ENCODE assay signal across 33 cellular contexts in the genomic region with DNA sequence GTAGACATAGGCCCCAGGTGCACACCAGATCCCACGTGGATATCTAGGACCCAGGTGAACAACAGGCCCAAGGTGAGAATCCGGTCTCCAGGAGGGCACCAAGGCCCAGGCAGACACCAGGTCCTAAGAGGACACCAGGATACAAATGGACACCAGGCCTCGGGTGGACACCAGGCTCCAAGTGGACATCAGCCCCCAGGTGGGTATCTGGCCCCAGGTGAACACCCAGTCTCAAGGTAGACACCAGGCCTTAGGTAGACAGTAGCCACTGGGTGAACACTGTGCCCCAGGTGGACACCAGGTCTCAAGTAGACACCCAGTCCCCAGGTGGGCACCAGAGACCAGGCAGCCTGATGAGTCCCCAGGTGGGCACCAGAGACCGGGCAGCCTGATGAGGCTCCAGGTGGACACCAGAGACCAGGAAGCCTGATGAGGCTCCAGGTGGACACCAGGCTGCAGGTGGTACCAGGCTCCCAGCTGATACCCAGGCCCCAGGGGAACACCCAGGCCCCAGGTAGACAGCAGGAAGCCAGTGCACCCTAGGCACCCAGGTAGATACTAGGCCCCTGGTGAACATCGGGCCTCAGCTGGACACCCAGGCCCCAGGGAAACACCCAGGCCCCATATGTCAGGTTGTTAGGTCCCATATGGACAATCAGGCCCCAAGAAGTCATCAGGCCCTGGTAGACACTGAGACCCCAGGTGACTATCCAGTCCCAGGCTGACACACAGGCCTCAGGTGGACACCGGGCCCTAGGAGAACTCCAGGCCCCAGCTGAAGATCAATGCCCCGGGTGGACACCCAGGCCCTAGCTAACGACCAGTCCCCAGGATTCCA.
"Had no signal": no experiment of that assay in that cellular context is flagged by ENCODE, and none has a peak within 500 bp of the region (broad histone marks: within the 10 kb centered on the region; RNA-seq: fewer than 3 reads in every experiment).

No MANE protein-coding gene starts in this region.

- H3K27ac ChIP-seq: heart right ventricle, left lung, lower lobe of right lung, neutrophil, ovary, prostate gland, sigmoid colon, spleen, stomach, testis, thyroid gland, vagina had no signal

- FAIRE-seq: kidney, small intestine had no signal

- H3K27ac Mint-ChIP-seq: nephron; stimulated activated naive B cell treated with anti-CD40 and anti-IgM and Interleukin-4, amounts not matched to agents 10 μg/mL and 1 μg/mL and 100 μg/mL, for 72 hours had no signal

- H3K36me3 Mint-ChIP-seq: naive thymus-derived CD8-positive, alpha-beta T cell; stimulated activated naive B cell treated with anti-CD40 and anti-IgM and Interleukin-4, amounts not matched to agents 10 μg/mL and 1 μg/mL and 100 μg/mL, for 72 hours had no signal

- ATAC-seq: heart right ventricle; left colon; left lung; lower lobe of right lung; mucosa of descending colon; naive thymus-derived CD8-positive, alpha-beta T cell; right cardiac atrium; stimulated activated naive B cell treated with anti-CD40 and anti-IgM and Interleukin-4, amounts not matched to agents 10 μg/mL and 1 μg/mL and 100 μg/mL, for 72 hours; stimulated activated naive CD8-positive, alpha-beta T cell treated with anti-CD3 and anti-CD28 coated beads, Interleukin-15, Interleukin-2, amounts not matched to agents 100 U/mL and 50 U/mL, for 24 hours had no signal

- H3K9me3 ChIP-seq: heart right ventricle, left lung, lower lobe of right lung, mucosa of descending colon, neutrophil, ovary, prostate gland, sigmoid colon, spleen, stomach, testis, thyroid gland, vagina had no signal

- H3K27me3 ChIP-seq: heart right ventricle, left lung, neutrophil, ovary, sigmoid colon, spleen, stomach, testis, thyroid gland, vagina had no signal

- H3K4me1 ChIP-seq: left lung, lower lobe of right lung, prostate gland, thyroid gland had no signal

- H3K4me3 ChIP-seq: heart right ventricle, left lung, lower lobe of right lung, mucosa of descending colon, ovary, prostate gland, sigmoid colon, spleen, stomach, testis, thyroid gland, vagina had no signal

- DNase-seq: heart right ventricle; hippocampal formation; kidney; left colon; left lung; lower lobe of right lung; mammary epithelial cell; mesendoderm; midbrain; mucosa of descending colon; naive thymus-derived CD8-positive, alpha-beta T cell; occipital lobe; ovary; retina; right cardiac atrium; sigmoid colon; small intestine; spleen; stimulated activated CD4-positive, alpha-beta T cell treated with anti-CD3 and anti-CD28 coated beads, Interleukin-1b, Interleukin-23, amount 100 ng/mL, for 48 hours; stimulated activated CD4-positive, alpha-beta T cell treated with anti-CD3 and anti-CD28 coated beads, Interleukin-2, amount 100 ng/mL, for 48 hours; stimulated activated CD4-positive, alpha-beta T cell treated with anti-CD3 and anti-CD28 coated beads, Interleukin-4, amount 100 ng/mL, for 4 hours; stimulated activated CD8-positive, alpha-beta memory T cell treated with anti-CD3 and anti-CD28 coated beads, Interleukin-4, amount 100 ng/mL, for 48 hours; stimulated activated naive B cell treated with anti-CD40 and anti-IgM and Interleukin-4, amounts not matched to agents 10 μg/mL and 1 μg/mL and 100 μg/mL, for 72 hours; stimulated activated naive CD8-positive, alpha-beta T cell treated with anti-CD3 and anti-CD28 coated beads, Interleukin-15, Interleukin-2, amounts not matched to agents 100 U/mL and 50 U/mL, for 24 hours; stomach; testis; thyroid gland; trophoblast cell had no signal

- H3K9me3 Mint-ChIP-seq: naive thymus-derived CD8-positive, alpha-beta T cell; nephron; stimulated activated naive B cell treated with anti-CD40 and anti-IgM and Interleukin-4, amounts not matched to agents 10 μg/mL and 1 μg/mL and 100 μg/mL, for 72 hours had no signal

- H3K27me3 Mint-ChIP-seq: stimulated activated naive B cell treated with anti-CD40 and anti-IgM and Interleukin-4, amounts not matched to agents 10 μg/mL and 1 μg/mL and 100 μg/mL, for 72 hours had no signal

- H3K4me3 Mint-ChIP-seq: naive thymus-derived CD8-positive, alpha-beta T cell; nephron; neural crest cell; stimulated activated naive B cell treated with anti-CD40 and anti-IgM and Interleukin-4, amounts not matched to agents 10 μg/mL and 1 μg/mL and 100 μg/mL, for 72 hours had no signal

- H3K36me3 ChIP-seq: heart right ventricle, left lung, lower lobe of right lung, neutrophil, ovary, prostate gland, sigmoid colon, spleen, stomach, thyroid gland, vagina had no signal
